1 cellular context compared by ENCODE assay signal in the genomic region with DNA sequence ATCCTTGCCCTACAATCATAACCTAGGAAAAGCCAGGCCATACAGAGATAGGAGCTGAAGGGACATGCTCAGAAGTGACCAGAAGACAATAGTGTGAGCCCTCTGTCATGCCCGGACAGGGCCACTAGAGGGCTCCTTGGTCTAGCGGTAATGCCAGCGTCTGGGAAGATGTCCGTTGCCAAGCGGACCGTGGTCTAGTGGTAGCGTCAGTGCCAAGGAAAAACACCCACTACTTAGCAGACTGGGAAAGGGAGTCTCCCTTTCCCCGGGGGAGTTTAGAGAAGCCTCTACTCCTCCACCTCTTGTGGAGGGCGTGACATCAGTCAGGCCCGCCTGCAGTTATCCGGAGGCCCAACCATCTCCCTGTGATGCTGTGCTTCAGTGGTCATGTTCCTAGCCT.
TF ChIP-seq lines count a peak whose summit lies in the region.

No MANE protein-coding gene starts in this region.

TF ChIP-seq in K562, 482 proteins besides CTCF, POLR2A, EP300 and RAD21:
- TF ChIP-seq YY1 (IDR thresholded peaks at IDR 0.05; ENCODE audit: borderline replicate concordance in 1 of 3, control insufficient read depth in 1 of 3, extremely low read depth in 1 of 3, insufficient read depth in 3 of 3, insufficient read length in 1 of 3, insufficient replicate concordance in 2 of 3, low read depth in 1 of 3, low read length in 2 of 3) (peak in 1 of 3 experiments; percentile 32), SMC3 (conservative IDR thresholded peaks at IDR 0.05; ENCODE audit: insufficient read depth, low read depth, low read length) (peak; percentile 55; the same call in 1 of the 2 replicates)
- TF ChIP-seq, protein P1, sequence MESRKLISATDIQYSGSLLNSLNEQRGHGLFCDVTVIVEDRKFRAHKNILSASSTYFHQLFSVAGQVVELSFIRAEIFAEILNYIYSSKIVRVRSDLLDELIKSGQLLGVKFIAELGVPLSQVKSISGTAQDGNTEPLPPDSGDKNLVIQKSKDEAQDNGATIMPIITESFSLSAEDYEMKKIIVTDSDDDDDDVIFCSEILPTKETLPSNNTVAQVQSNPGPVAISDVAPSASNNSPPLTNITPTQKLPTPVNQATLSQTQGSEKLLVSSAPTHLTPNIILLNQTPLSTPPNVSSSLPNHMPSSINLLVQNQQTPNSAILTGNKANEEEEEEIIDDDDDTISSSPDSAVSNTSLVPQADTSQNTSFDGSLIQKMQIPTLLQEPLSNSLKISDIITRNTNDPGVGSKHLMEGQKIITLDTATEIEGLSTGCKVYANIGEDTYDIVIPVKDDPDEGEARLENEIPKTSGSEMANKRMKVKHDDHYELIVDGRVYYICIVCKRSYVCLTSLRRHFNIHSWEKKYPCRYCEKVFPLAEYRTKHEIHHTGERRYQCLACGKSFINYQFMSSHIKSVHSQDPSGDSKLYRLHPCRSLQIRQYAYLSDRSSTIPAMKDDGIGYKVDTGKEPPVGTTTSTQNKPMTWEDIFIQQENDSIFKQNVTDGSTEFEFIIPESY (CRISPR knock-in tag; IDR thresholded peaks at IDR 0.05): peak; percentile 96
- TF ChIP-seq, protein P2, sequence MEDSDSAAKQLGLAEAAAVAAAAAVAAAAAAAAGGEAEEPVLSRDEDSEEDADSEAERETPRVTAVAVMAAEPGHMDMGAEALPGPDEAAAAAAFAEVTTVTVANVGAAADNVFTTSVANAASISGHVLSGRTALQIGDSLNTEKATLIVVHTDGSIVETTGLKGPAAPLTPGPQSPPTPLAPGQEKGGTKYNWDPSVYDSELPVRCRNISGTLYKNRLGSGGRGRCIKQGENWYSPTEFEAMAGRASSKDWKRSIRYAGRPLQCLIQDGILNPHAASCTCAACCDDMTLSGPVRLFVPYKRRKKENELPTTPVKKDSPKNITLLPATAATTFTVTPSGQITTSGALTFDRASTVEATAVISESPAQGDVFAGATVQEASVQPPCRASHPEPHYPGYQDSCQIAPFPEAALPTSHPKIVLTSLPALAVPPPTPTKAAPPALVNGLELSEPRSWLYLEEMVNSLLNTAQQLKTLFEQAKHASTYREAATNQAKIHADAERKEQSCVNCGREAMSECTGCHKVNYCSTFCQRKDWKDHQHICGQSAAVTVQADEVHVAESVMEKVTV (CRISPR knock-in tag; IDR thresholded peaks at IDR 0.05): 0 out of 2 replicates have a peak, but pooled peaks have one; percentile 22
